ENCODE assay signal across 8 cellular contexts in the genomic region with DNA sequence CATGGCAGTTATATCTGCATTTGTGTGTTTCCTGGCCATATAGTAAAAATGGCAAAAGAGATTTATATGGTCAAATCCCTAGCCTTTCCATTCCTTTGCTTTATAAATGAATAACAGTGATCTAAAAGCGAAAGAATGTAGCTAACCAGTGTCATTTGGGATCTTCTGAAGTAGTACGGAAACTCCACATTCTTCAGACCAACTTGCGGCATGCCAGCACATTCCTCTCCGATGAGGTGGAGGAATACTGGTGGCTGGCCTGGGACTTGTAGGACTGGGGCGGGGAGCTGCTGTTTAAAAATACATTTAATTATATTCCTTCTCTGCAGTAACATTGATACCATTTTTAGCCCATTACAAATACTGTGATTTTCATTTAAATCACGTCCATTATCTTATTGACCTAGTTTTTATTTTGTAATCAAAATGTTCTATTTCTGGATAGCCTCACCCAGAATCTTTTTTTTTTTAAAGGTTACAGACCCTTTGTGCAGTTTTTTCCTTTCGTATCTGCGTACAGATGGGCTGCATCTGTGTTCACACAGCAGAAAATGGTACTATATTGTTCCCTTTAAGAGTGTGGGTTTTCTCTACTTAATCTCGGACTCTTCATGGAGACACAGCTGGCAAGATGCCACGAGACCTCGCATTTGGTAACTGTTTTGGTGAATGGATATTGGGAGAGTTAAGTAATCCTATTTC.
DNase-seq lines count a peak whose midpoint lies in the region; ATAC-seq and TF ChIP-seq lines count a peak whose summit lies in the region.

No MANE protein-coding gene starts in this region.

- peak; percentile 68 for DNase-seq in H7
- DNase-seq in astrocyte of the cerebellum (ENCODE audit: low read depth) = peak; percentile 98
- peak; percentile 81 for DNase-seq in hepatic stellate cell (ENCODE audit: low spot score)
- DNase-seq in skeletal muscle cell (ENCODE audit: low read depth) = peak; percentile 99
- DNase-seq in ecto neural progenitor cell (ENCODE audit: low spot score) = no peak
- DNase-seq in middle frontal gyrus (ENCODE audit: extremely low spot score, low spot score) = no peak

- in situ Hi-C loops in astrocyte of the cerebellum (cut with HindIII; ENCODE audit: low sequenced_read_pairs) = loop anchor here (5.0 kb wide), 1 partner anchor 85 kb away; the partner anchor contains the start of gene SAMD4A

- H3K36me3 ChIP-seq in H7 (replicated peaks; ENCODE audit: control insufficient read depth, insufficient read depth, low read length) = no peaks in the 10 kb centered on the region

- no peaks in the 10 kb centered on the region for H3K27me3 ChIP-seq in H7 (ENCODE audit: control insufficient read depth, insufficient read depth, low read length)

- no peak for ATAC-seq in HG02588 (IDR thresholded peaks at IDR 0.05; ENCODE audit: unreplicated experiment)
- no peak for ATAC-seq in HG02763 (IDR thresholded peaks at IDR 0.05; ENCODE audit: unreplicated experiment)

- H3K4me3 ChIP-seq in H7 (ENCODE audit: insufficient read depth, low read depth, low read length) = no peak overlapping the region
- H3K4me3 ChIP-seq in astrocyte of the cerebellum (ENCODE audit: low read depth, low read length) = peak overlapping the region; percentile 24
- H3K4me3 ChIP-seq in skeletal muscle cell (ENCODE audit: low read depth, low read length) = peak overlapping the region; percentile 34

- no peak for TF ChIP-seq CTCF in astrocyte of the cerebellum (IDR thresholded peaks at IDR 0.05; ENCODE audit: low read depth, low read length, missing control alignments)

Comparison
In these comparisons a context has a peak if more than half of its experiments do, and no peak if none do; other contexts are left out.
1. DNase-seq: peak in H7 (single experiment), astrocyte of the cerebellum (single experiment), hepatic stellate cell (single experiment) and skeletal muscle cell (single experiment); none in ecto neural progenitor cell (single experiment) and middle frontal gyrus (single experiment).